In genomic region chrX:52346462-52347165, GRCh38 we compare ENCODE assay signal across 16 cellular contexts. TPM values are rescaled to one million over a fixed set of nuclear protein-coding genes. Genes with fewer than 3 reads are reported as not detected.
DNase-seq lines count a peak whose midpoint lies in the region; ATAC-seq and TF ChIP-seq lines count a peak whose summit lies in the region.
"Had no signal": no experiment of that assay in that cellular context is flagged by ENCODE, and none has a peak within 500 bp of the region (broad histone marks: within the 10 kb centered on the region; RNA-seq: fewer than 3 reads in every experiment).

No MANE protein-coding gene starts in this region.

- peaks cover 3% of the 10 kb centered on the region in 2 experiments for H3K4me1 ChIP-seq in trophoblast cell (ENCODE audit: control insufficient read depth in 1 of 2, insufficient read depth in 2 of 2, low read length in 2 of 2)
- no peaks in the 10 kb centered on the region for H3K4me1 ChIP-seq in stomach
- H3K4me1 ChIP-seq: gastrocnemius medialis had no signal

- no CpG with 5 or more reads among the region's 7 CpGs for WGBS in trophoblast cell (ENCODE audit: extremely low coverage, insufficient coverage, insufficient read length)
- 64 to 86% (median 77%) methylated on average over 6 to 7 of the region's 7 CpGs for WGBS in stomach, 5 donors

- no peaks in the 10 kb centered on the region for H3K9me3 ChIP-seq in trophoblast cell (ENCODE audit: insufficient read depth, low read depth, low read length)
- no peaks in the 10 kb centered on the region for H3K9me3 ChIP-seq in stomach
- H3K9me3 ChIP-seq: gastrocnemius medialis had no signal

- H3K27ac ChIP-seq in trophoblast cell (ENCODE audit: low read depth, low read length) (no peak overlapping the region), stomach (no peak overlapping the region)
- H3K27ac ChIP-seq: gastrocnemius medialis had no signal

- H3K36me3 Mint-ChIP-seq in activated naive CD8-positive, alpha-beta T cell treated with anti-CD3 and anti-CD28 coated beads for 36 hours, result no peaks in the 10 kb centered on the region
- H3K36me3 Mint-ChIP-seq: CD8-positive, alpha-beta T cell had no signal

- H3K27ac Mint-ChIP-seq in activated naive CD8-positive, alpha-beta T cell treated with anti-CD3 and anti-CD28 coated beads for 36 hours, result no peak overlapping the region
- H3K27ac Mint-ChIP-seq: CD8-positive, alpha-beta T cell had no signal

- no peaks in the 10 kb centered on the region for H3K36me3 ChIP-seq in trophoblast cell (ENCODE audit: control insufficient read depth in 1 of 2, insufficient read depth in 2 of 2, low read length in 2 of 2)
- no peaks in the 10 kb centered on the region for H3K36me3 ChIP-seq in stomach
- H3K36me3 ChIP-seq: gastrocnemius medialis had no signal

- no peak overlapping the region for H2BK120ac ChIP-seq in trophoblast cell (ENCODE audit: insufficient read depth, low read length, poor library complexity)

- no peak for TF ChIP-seq POLR2A in stomach (IDR thresholded peaks at IDR 0.05)

- ATAC-seq in HG03439 (IDR thresholded peaks at IDR 0.05; ENCODE audit: unreplicated experiment), result no peak
- ATAC-seq: CD8-positive, alpha-beta T cell; gastrocnemius medialis; SK-N-SH treated with all-trans-retinoic acid at 6 μM for 48 hours had no signal

- H3K27me3 Mint-ChIP-seq in activated naive CD8-positive, alpha-beta T cell treated with anti-CD3 and anti-CD28 coated beads for 36 hours, result no peaks in the 10 kb centered on the region

- no peak overlapping the region for H4K8ac ChIP-seq in trophoblast cell (ENCODE audit: low read depth, low read length)

- H3K27me3 ChIP-seq in trophoblast cell (ENCODE audit: insufficient read depth, low read length) (no peaks in the 10 kb centered on the region), stomach (peaks cover 0 to 4% (median 0%) of the 10 kb centered on the region in 3 donors)
- H3K27me3 ChIP-seq: gastrocnemius medialis had no signal

- H3K4me1 Mint-ChIP-seq in activated naive CD8-positive, alpha-beta T cell treated with anti-CD3 and anti-CD28 coated beads for 36 hours, result no peaks in the 10 kb centered on the region
- H3K4me1 Mint-ChIP-seq: neural crest cell had no signal

- H3K79me1 ChIP-seq in trophoblast cell (ENCODE audit: low read length), result peaks cover 3% of the 10 kb centered on the region

- H3K18ac ChIP-seq in trophoblast cell (ENCODE audit: low read length), result no peak overlapping the region

- TF ChIP-seq EP300 in stomach (IDR thresholded peaks at IDR 0.05), result no peak

- H2BK12ac ChIP-seq in trophoblast cell (ENCODE audit: low read length), result no peak overlapping the region

- no peak overlapping the region for H3K14ac ChIP-seq in trophoblast cell (ENCODE audit: low read length)

- no peak overlapping the region for H2AFZ ChIP-seq in trophoblast cell (ENCODE audit: insufficient read depth, low read length, poor library complexity)

- no peaks in the 10 kb centered on the region for H3K9me3 Mint-ChIP-seq in activated naive CD8-positive, alpha-beta T cell treated with anti-CD3 and anti-CD28 coated beads for 36 hours
- H3K9me3 Mint-ChIP-seq: CD8-positive, alpha-beta T cell had no signal

- no peak for TF ChIP-seq CTCF in stomach (IDR thresholded peaks at IDR 0.05)

- DNase-seq in EL, result peak; percentile 5
- DNase-seq in HK-2 (ENCODE audit: unreplicated experiment), result peak; percentile 43
- DNase-seq in activated naive CD8-positive, alpha-beta T cell treated with anti-CD3 and anti-CD28 coated beads for 36 hours, result peak; percentile 10
- DNase-seq in trophoblast cell, result peak; percentile 66 to 71
- DNase-seq in SHP77 treated with DMSO at 0.1 percent for 48 hours (lab: John Stamatoyannopoulos, UW), result no peak
- DNase-seq in stomach, result no peak
- DNase-seq: amniotic stem cell; CD8-positive, alpha-beta T cell; gastrocnemius medialis; NCI-H1105; NCI-H69 had no signal

- no peak overlapping the region for H3K23ac ChIP-seq in trophoblast cell (ENCODE audit: low read length)

- no peak overlapping the region for H2AK5ac ChIP-seq in trophoblast cell (ENCODE audit: low read length)

- H3K4ac ChIP-seq in trophoblast cell (ENCODE audit: low read depth, low read length), result no peak overlapping the region

- H3K9ac ChIP-seq in trophoblast cell (ENCODE audit: low read length), result no peak overlapping the region

- no peak overlapping the region for H2BK5ac ChIP-seq in trophoblast cell (ENCODE audit: low read depth, low read length, poor library complexity)

- no peaks in the 10 kb centered on the region for H3K79me2 ChIP-seq in trophoblast cell (ENCODE audit: control insufficient read depth, insufficient read depth, low read length, poor library complexity)

- H3K4me2 ChIP-seq in trophoblast cell (ENCODE audit: low read length), result no peak overlapping the region

- peak overlapping the region; percentile 25 for H4K91ac ChIP-seq in trophoblast cell (ENCODE audit: low read depth, low read length)

- intact Hi-C loops in stomach (cut with DNase I; ENCODE audit: low total_unique reads), result no loop called here

- H3K4me3 ChIP-seq in trophoblast cell (ENCODE audit: low read depth, low read length) (no peak overlapping the region), stomach (no peak overlapping the region)
- H3K4me3 ChIP-seq: gastrocnemius medialis had no signal

- no peak overlapping the region for H3K4me3 Mint-ChIP-seq in activated naive CD8-positive, alpha-beta T cell treated with anti-CD3 and anti-CD28 coated beads for 36 hours
- H3K4me3 Mint-ChIP-seq: CD8-positive, alpha-beta T cell; neural crest cell had no signal

- no peak overlapping the region for H4K12ac ChIP-seq in trophoblast cell (ENCODE audit: low read depth, low read length)

RNA-seq across cellular contexts. Expression of gene XAGE2, which starts 22.2 kb away (rescaled TPM):
- total RNA-seq in activated naive CD8-positive, alpha-beta T cell treated with anti-CD3 and anti-CD28 coated beads for 36 hours, result not detected
- 218 and 229 TPM in 2 replicates for polyA plus RNA-seq in trophoblast cell (2013)
- total RNA-seq in stomach, result not detected
- polyA plus RNA-seq in stomach, result not detected
- total RNA-seq: CD8-positive, alpha-beta T cell; dermis microvascular lymphatic vessel endothelial cell; gastrocnemius medialis; neural crest cell; subcutaneous adipose tissue had no signal

Comparison
In these comparisons a context has a peak if more than half of its experiments do, and no peak if none do; other contexts are left out.
1. DNase-seq: peak in EL (single experiment), HK-2 (single experiment), activated naive CD8-positive, alpha-beta T cell treated with anti-CD3 and anti-CD28 coated beads for 36 hours (single experiment) and trophoblast cell (2 of 2); none in SHP77 treated with DMSO at 0.1 percent for 48 hours (single experiment) and stomach (single experiment).